In the genomic region with DNA sequence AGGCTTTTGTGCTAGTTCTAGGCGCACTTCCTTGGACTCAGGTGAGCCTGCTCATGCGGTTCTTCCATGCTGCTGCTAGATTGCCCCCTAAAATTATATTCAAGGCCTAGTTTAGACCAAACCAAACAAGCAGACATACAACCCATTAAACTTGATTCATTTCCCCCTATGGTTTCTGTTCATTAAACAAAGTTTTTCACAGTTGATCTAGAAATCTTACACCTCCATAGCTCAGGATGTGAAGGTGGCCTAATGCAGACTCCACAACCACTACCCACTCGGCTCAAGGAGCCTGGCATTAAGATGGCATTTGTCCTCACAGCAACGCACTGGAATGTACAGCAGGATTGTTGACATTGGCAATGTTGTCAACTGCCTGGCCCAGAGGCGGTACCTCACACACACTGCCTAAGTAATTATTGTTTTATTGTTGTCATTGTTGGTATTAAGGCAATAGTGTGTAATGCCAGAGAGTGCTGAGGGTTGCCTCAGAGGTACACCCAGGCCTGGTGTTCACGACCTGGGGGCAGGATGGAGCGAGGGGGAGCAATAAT, we compare ENCODE assay signal across 1 cellular context.
TF ChIP-seq lines count a peak whose summit lies in the region.

No MANE protein-coding gene starts in this region.

TF ChIP-seq in HEK293T, 16 proteins besides CTCF, POLR2A, EP300 and RAD21 (continued from another document):
- TF ChIP-seq SUZ12 (IDR thresholded peaks at IDR 0.05) (no peak), ZNF384 (IDR thresholded peaks at IDR 0.05) (no peak)
